Comparison of ENCODE assay signal across 14 cellular contexts in genomic region chr1:116726872-116727271, GRCh38. TPM values are rescaled to one million over a fixed set of nuclear protein-coding genes. Genes with fewer than 3 reads are reported as not detected.
"Had no signal": no experiment of that assay in that cellular context is flagged by ENCODE, and none has a peak within 500 bp of the region (broad histone marks: within the 10 kb centered on the region; RNA-seq: fewer than 3 reads in every experiment).

No MANE protein-coding gene starts in this region.

- ATAC-seq: activated T-cell treated with anti-CD3 and anti-CD28 coated beads, Interleukin-2, amount 50 U/mL, for 4 hours; gastroesophageal sphincter; heart right ventricle; right lobe of liver had no signal

- H3K36me3 ChIP-seq: adrenal gland, gastroesophageal sphincter, heart right ventricle, right lobe of liver, spleen, transverse colon, vagina had no signal

- H3K9me3 ChIP-seq: adrenal gland, gastroesophageal sphincter, heart right ventricle, right lobe of liver, spleen, transverse colon, vagina had no signal

- H3K27ac Mint-ChIP-seq: mesothelial cell of epicardium, nephron progenitor cell had no signal

- H3K4me3 Mint-ChIP-seq: activated T-cell treated with anti-CD3 and anti-CD28 coated beads, Interleukin-2, amount 50 U/mL, for 4 hours; mesothelial cell of epicardium; nephron progenitor cell had no signal

- H3K27me3 ChIP-seq: adrenal gland, gastroesophageal sphincter, right lobe of liver, spleen, transverse colon, vagina had no signal

- H3K4me3 ChIP-seq: adrenal gland, gastroesophageal sphincter, heart right ventricle, lung, right lobe of liver, spleen, transverse colon, vagina had no signal

- H3K4me1 ChIP-seq: adrenal gland, gastroesophageal sphincter, right lobe of liver, vagina had no signal

- DNase-seq: activated CD4-positive, alpha-beta T cell treated with anti-CD3 and anti-CD28 coated beads, Interleukin-2, amount 50 U/mL, for 48 hours; activated T-cell treated with anti-CD3 and anti-CD28 coated beads, Interleukin-2, amount 50 U/mL, for 4 hours; heart right ventricle; nephron progenitor cell; right lobe of liver; spleen; transverse colon had no signal

- H3K27ac ChIP-seq: adrenal gland, gastroesophageal sphincter, heart right ventricle, right lobe of liver, spleen, transverse colon, vagina had no signal

- H3K9me3 Mint-ChIP-seq: activated T-cell treated with anti-CD3 and anti-CD28 coated beads, Interleukin-2, amount 50 U/mL, for 4 hours; mesothelial cell of epicardium; nephron progenitor cell had no signal

- H3K36me3 Mint-ChIP-seq: mesothelial cell of epicardium had no signal

RNA-seq across cellular contexts. Expression of gene CD2, which starts 27.4 kb away (rescaled TPM):
- total RNA-seq: mesothelial cell of epicardium, osteoblast, pulmonary artery endothelial cell had no signal
